Comparison of ENCODE assay signal across 11 cellular contexts in genomic region chr9:97941323-97941722, GRCh38. TPM values are rescaled to one million over a fixed set of nuclear protein-coding genes. Genes with fewer than 3 reads are reported as not detected.
"Had no signal": no experiment of that assay in that cellular context is flagged by ENCODE, and none has a peak within 500 bp of the region (broad histone marks: within the 10 kb centered on the region; RNA-seq: fewer than 3 reads in every experiment).

No MANE protein-coding gene starts in this region.

- H3K4me1 ChIP-seq: HAP-1 had no signal

- H3K36me3 ChIP-seq: HAP-1 had no signal

- H3K27ac Mint-ChIP-seq: HFFc6, IgD-negative memory B cell had no signal

- DNase-seq: GM23248, GOT3, H7, HFFc6 had no signal

- H3K36me3 Mint-ChIP-seq: IgD-negative memory B cell had no signal

- H3K9ac ChIP-seq: GM23248, KMS-11 had no signal

- H3K4me3 Mint-ChIP-seq: HFFc6, IgD-negative memory B cell had no signal

- H3K4me3 ChIP-seq: GM23248, HAP-1 had no signal

- H2AFZ ChIP-seq: GM23248 had no signal

- H3K27ac ChIP-seq: GM23248, HL-60, KMS-11 had no signal

- H3K4me2 ChIP-seq: KMS-11 had no signal

- H3K9me3 ChIP-seq: HAP-1 had no signal

- FAIRE-seq: HepG2 had no signal

RNA-seq across cellular contexts. Expression of gene HEMGN, which starts 3.4 kb away (rescaled TPM):
- total RNA-seq: GM23248, H4, H7, HepG2, HFFc6, HT1080 had no signal
- polyA plus RNA-seq: GM23248, HepG2 had no signal
